In genomic region chr2:177692828-177693269, GRCh38 we compare ENCODE assay signal across 13 cellular contexts.
DNase-seq lines count a peak whose midpoint lies in the region; ATAC-seq and TF ChIP-seq lines count a peak whose summit lies in the region.
"Had no signal": no experiment of that assay in that cellular context is flagged by ENCODE, and none has a peak within 500 bp of the region (broad histone marks: within the 10 kb centered on the region; RNA-seq: fewer than 3 reads in every experiment).

No MANE protein-coding gene starts in this region.

- H3K4me1 ChIP-seq in body of pancreas (peaks cover 13% of the 10 kb centered on the region), left lung (no peaks in the 10 kb centered on the region)
- H3K4me1 ChIP-seq: BLaER1 had no signal

- DNase-seq in AG08395 (ENCODE audit: low spot score) (peak; percentile 18), HT-29 (ENCODE audit: low spot score) (peak; percentile 20), body of pancreas (peak in 1 of 4 donors; percentile 10), left lung (no peak), NCI-H526 treated with DMSO at 0.1 percent for 48 hours (lab: John Stamatoyannopoulos, UW) (no peak), NOMO-1 treated with DMSO at 0.1 percent for 48 hours (lab: John Stamatoyannopoulos, UW; ENCODE audit: unreplicated experiment) (no peak)
- DNase-seq in activated CD8-positive, alpha-beta memory T cell treated with anti-CD3 and anti-CD28 coated beads, Interleukin-2, amount 50 U/mL, for 4 hours, result no peak
- DNase-seq: activated CD4-positive, CD25-positive, alpha-beta regulatory T cell; activated T-cell treated with anti-CD3 and anti-CD28 coated beads, Interleukin-2, amount 50 U/mL, for 72 hours; NCI-H2029 treated with DMSO at 0.1 percent for 48 hours had no signal

- H3K27ac ChIP-seq in body of pancreas, result peak overlapping the region in 3 of 4 donors; percentile 26 to 63 (median 49)
- no peak overlapping the region for H3K27ac ChIP-seq in left lung
- H3K27ac ChIP-seq: BLaER1 had no signal

- H3K36me3 ChIP-seq in body of pancreas (replicated peaks in 1 of 2; ENCODE audit: insufficient read depth in 1 of 2, low read depth in 2 of 2), result no peaks in the 10 kb centered on the region
- no peaks in the 10 kb centered on the region for H3K36me3 ChIP-seq in left lung
- H3K36me3 ChIP-seq: BLaER1 had no signal

- no peaks in the 10 kb centered on the region for H3K27me3 ChIP-seq in body of pancreas
- H3K27me3 ChIP-seq in left lung, result no peaks in the 10 kb centered on the region
- H3K27me3 ChIP-seq: BLaER1 had no signal

- TF ChIP-seq CTCF in body of pancreas (IDR thresholded peaks at IDR 0.05), result peak in 2 of 7 experiments; percentile 8 to 9
- TF ChIP-seq CTCF in left lung (IDR thresholded peaks at IDR 0.05), result no peak

- no peaks in the 10 kb centered on the region for H3K9me3 ChIP-seq in body of pancreas
- H3K9me3 ChIP-seq in left lung, result no peaks in the 10 kb centered on the region
- H3K9me3 ChIP-seq: BLaER1 had no signal

- 93 to 98% methylated on average over 4 of the region's 4 CpGs for WGBS in body of pancreas, 2 donors

- no peak for ATAC-seq in body of pancreas
- peak; percentile 55 for ATAC-seq in left lung
- no peak for ATAC-seq in GM21528 (IDR thresholded peaks at IDR 0.05; ENCODE audit: low FRiP score, unreplicated experiment)
- ATAC-seq: activated T-cell treated with anti-CD3 and anti-CD28 coated beads, Interleukin-2, amount 50 U/mL, for 72 hours; Panc1 had no signal

- TF ChIP-seq POLR2A in body of pancreas (IDR thresholded peaks at IDR 0.05), result no peak

- intact Hi-C loops in body of pancreas (cut with DNase I) (no loop called here), left lung (cut with DNase I) (no loop called here)

- no peak overlapping the region for H3K4me3 ChIP-seq in body of pancreas
- H3K4me3 ChIP-seq in left lung, result no peak overlapping the region
- H3K4me3 ChIP-seq: BLaER1 had no signal

Comparison
In these comparisons a context has a peak if more than half of its experiments do, and no peak if none do; other contexts are left out.
1. DNase-seq: peak in AG08395 (single experiment) and HT-29 (single experiment); none in left lung (0 of 2), NCI-H526 treated with DMSO at 0.1 percent for 48 hours (single experiment), activated CD8-positive, alpha-beta memory T cell treated with anti-CD3 and anti-CD28 coated beads, Interleukin-2, amount 50 U/mL, for 4 hours (single experiment) and NOMO-1 treated with DMSO at 0.1 percent for 48 hours (single experiment).
2. H3K27ac ChIP-seq: peak in body of pancreas (3 of 4); none in left lung (0 of 2).